ENCODE assay signal across 1 cellular context in the genomic region with DNA sequence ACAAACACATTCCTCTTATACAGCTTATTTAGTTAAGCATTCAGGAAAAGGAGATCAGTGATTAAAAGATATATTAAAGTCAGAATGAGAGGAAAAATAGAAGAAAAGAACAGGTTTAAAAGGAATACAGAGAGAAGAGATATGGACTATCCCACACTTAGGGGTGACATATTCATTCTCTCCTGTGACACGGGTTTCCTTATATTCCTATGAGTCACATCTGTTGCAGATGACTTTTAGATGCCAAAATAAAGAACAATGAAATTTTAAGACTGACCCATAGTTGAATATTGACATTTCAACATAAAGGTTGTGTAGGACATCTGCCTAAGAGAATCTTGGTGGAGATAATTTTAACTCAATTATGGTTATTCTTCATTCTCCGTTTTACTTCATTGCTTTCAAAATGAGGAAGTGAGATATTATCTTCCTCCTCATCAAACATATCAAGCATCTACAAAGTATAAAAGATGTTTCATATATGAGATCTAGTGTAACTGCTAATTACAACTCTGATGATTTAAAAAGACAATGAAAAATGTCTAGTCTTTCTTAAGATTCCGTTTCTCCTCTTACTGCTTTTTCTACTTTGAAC.
TF ChIP-seq lines count a peak whose summit lies in the region.

No MANE protein-coding gene starts in this region.

TF ChIP-seq in HepG2, 621 proteins besides CTCF, POLR2A, EP300 and RAD21 (continued from another document):
- TF ChIP-seq, protein P1, sequence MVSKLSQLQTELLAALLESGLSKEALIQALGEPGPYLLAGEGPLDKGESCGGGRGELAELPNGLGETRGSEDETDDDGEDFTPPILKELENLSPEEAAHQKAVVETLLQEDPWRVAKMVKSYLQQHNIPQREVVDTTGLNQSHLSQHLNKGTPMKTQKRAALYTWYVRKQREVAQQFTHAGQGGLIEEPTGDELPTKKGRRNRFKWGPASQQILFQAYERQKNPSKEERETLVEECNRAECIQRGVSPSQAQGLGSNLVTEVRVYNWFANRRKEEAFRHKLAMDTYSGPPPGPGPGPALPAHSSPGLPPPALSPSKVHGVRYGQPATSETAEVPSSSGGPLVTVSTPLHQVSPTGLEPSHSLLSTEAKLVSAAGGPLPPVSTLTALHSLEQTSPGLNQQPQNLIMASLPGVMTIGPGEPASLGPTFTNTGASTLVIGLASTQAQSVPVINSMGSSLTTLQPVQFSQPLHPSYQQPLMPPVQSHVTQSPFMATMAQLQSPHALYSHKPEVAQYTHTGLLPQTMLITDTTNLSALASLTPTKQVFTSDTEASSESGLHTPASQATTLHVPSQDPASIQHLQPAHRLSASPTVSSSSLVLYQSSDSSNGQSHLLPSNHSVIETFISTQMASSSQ (IDR thresholded peaks at IDR 0.05; ENCODE audit: low read depth) = no peak
- TF ChIP-seq, protein P1 (CRISPR knock-in tag; IDR thresholded peaks at IDR 0.05; ENCODE audit: borderline replicate concordance) = no peak
- TF ChIP-seq, protein P2, sequence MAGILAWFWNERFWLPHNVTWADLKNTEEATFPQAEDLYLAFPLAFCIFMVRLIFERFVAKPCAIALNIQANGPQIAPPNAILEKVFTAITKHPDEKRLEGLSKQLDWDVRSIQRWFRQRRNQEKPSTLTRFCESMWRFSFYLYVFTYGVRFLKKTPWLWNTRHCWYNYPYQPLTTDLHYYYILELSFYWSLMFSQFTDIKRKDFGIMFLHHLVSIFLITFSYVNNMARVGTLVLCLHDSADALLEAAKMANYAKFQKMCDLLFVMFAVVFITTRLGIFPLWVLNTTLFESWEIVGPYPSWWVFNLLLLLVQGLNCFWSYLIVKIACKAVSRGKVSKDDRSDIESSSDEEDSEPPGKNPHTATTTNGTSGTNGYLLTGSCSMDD (CRISPR knock-in tag; IDR thresholded peaks at IDR 0.05) = no peak
- TF ChIP-seq, protein P3, sequence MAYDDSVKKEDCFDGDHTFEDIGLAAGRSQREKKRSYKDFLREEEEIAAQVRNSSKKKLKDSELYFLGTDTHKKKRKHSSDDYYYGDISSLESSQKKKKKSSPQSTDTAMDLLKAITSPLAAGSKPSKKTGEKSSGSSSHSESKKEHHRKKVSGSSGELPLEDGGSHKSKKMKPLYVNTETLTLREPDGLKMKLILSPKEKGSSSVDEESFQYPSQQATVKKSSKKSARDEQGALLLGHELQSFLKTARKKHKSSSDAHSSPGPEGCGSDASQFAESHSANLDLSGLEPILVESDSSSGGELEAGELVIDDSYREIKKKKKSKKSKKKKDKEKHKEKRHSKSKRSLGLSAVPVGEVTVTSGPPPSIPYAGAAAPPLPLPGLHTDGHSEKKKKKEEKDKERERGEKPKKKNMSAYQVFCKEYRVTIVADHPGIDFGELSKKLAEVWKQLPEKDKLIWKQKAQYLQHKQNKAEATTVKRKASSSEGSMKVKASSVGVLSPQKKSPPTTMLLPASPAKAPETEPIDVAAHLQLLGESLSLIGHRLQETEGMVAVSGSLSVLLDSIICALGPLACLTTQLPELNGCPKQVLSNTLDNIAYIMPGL (CRISPR knock-in tag; IDR thresholded peaks at IDR 0.05; ENCODE audit: borderline replicate concordance in 1 of 2, low read depth in 1 of 2) = no peak
- TF ChIP-seq ZNF577 (CRISPR knock-in tag; IDR thresholded peaks at IDR 0.05; ENCODE audit: borderline replicate concordance, low read depth) (no peak), CREB1 (IDR thresholded peaks at IDR 0.05) (no peak), CREB1 (CRISPR knock-in tag; IDR thresholded peaks at IDR 0.05) (no peak), MYC (CRISPR knock-in tag; IDR thresholded peaks at IDR 0.05; ENCODE audit: borderline replicate concordance) (no peak), ZNF709 (CRISPR knock-in tag; IDR thresholded peaks at IDR 0.05) (no peak)
